1 cellular context compared by ENCODE assay signal in the genomic region with DNA sequence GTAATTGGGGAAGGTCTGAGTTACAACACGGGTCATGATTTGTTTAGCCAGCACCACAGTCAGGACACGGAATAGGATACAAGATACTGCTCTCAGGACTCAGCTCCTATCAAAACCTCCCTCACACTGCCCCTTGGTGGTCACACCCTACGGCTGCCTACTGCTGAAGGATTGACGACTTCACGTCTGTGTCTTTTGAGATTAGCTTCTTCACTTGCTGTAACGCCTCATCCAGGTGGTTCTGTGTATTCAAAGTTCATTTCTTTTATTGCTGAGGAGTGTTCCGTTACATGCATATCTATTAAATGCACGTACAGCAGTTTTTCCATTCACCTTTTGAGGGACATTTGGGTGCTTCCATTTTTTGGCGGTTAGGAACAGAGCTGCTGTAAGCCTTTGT.
A peak's percentile ranks its signal among the peaks of the same experiment; 100 is the strongest.
TF ChIP-seq lines count a peak whose summit lies in the region.

No MANE protein-coding gene starts in this region.

TF ChIP-seq in K562, 482 proteins besides CTCF, POLR2A, EP300 and RAD21 (continued from another document and continues in another):
- TF ChIP-seq CLOCK (CRISPR knock-in tag; IDR thresholded peaks at IDR 0.05; ENCODE audit: borderline replicate concordance) (no peak), ILK (tag; IDR thresholded peaks at IDR 0.05; ENCODE audit: borderline replicate concordance, low read depth) (no peak), ZNF263 (CRISPR knock-in tag; IDR thresholded peaks at IDR 0.05; ENCODE audit: borderline replicate concordance) (no peak), ASH1L (IDR thresholded peaks at IDR 0.05; ENCODE audit: borderline replicate concordance, low read depth, partially characterized antibody) (no peak), ARID1B (IDR thresholded peaks at IDR 0.05) (peak; percentile 83), KDM4B (IDR thresholded peaks at IDR 0.05; ENCODE audit: borderline replicate concordance in 2 of 2, low read depth in 1 of 2) (no peak), ZNF79 (CRISPR knock-in tag; IDR thresholded peaks at IDR 0.05; ENCODE audit: low read depth) (no peak), NR2C2 (CRISPR knock-in tag; IDR thresholded peaks at IDR 0.05) (no peak), NR2C2 (tag; IDR thresholded peaks at IDR 0.05) (no peak), DNMT1 (IDR thresholded peaks at IDR 0.05) (no peak), MTA1 (IDR thresholded peaks at IDR 0.05; ENCODE audit: borderline replicate concordance) (no peak), GTF2E2 (tag; IDR thresholded peaks at IDR 0.05) (no peak), MECOM (CRISPR knock-in tag; IDR thresholded peaks at IDR 0.05) (no peak), LARP7 (IDR thresholded peaks at IDR 0.05) (no peak), CHAMP1 (IDR thresholded peaks at IDR 0.05) (peak; percentile 92), MED1 (CRISPR knock-in tag; IDR thresholded peaks at IDR 0.05; ENCODE audit: borderline replicate concordance) (no peak), ZNF76 (CRISPR knock-in tag; IDR thresholded peaks at IDR 0.05; ENCODE audit: borderline replicate concordance) (no peak), NRF1 (conservative IDR thresholded peaks at IDR 0.05 in 1 of 2, IDR thresholded peaks at IDR 0.05 in 1 of 2) (no peak), KDM1A (IDR thresholded peaks at IDR 0.05) (peak in 1 of 2 experiments; percentile 57; a peak in 1 of 4 replicates), ZNF280B (CRISPR knock-in tag; IDR thresholded peaks at IDR 0.05) (no peak), FOXJ3 (CRISPR knock-in tag; IDR thresholded peaks at IDR 0.05) (no peak), ZNF785 (CRISPR knock-in tag; IDR thresholded peaks at IDR 0.05) (no peak), MTA3 (IDR thresholded peaks at IDR 0.05; ENCODE audit: borderline replicate concordance) (no peak), CBFA2T3 (IDR thresholded peaks at IDR 0.05) (peak; percentile 87), VEZF1 (CRISPR knock-in tag; IDR thresholded peaks at IDR 0.05) (no peak), COPS2 (conservative IDR thresholded peaks at IDR 0.05) (no peak), KLF16 (IDR thresholded peaks at IDR 0.05) (0 out of 2 replicates have a peak, but pooled peaks have one; percentile 16), ZNF561 (CRISPR knock-in tag; conservative IDR thresholded peaks at IDR 0.05) (no peak), GABPB2 (CRISPR knock-in tag; conservative IDR thresholded peaks at IDR 0.05) (no peak), HDAC1 (IDR thresholded peaks at IDR 0.05) (no peak), TFAM (CRISPR knock-in tag; conservative IDR thresholded peaks at IDR 0.05) (no peak), STAT5A (IDR thresholded peaks at IDR 0.05; ENCODE audit: borderline replicate concordance, low read length) (peak; percentile 71; the same call in 1 of the 2 replicates), CTBP1 (IDR thresholded peaks at IDR 0.05; ENCODE audit: borderline replicate concordance) (no peak; the same call in 1 of the 2 replicates), CXXC5 (CRISPR knock-in tag; IDR thresholded peaks at IDR 0.05) (peak; percentile 48), FOXO4 (CRISPR knock-in tag; IDR thresholded peaks at IDR 0.05) (no peak)
- TF ChIP-seq, protein P1, sequence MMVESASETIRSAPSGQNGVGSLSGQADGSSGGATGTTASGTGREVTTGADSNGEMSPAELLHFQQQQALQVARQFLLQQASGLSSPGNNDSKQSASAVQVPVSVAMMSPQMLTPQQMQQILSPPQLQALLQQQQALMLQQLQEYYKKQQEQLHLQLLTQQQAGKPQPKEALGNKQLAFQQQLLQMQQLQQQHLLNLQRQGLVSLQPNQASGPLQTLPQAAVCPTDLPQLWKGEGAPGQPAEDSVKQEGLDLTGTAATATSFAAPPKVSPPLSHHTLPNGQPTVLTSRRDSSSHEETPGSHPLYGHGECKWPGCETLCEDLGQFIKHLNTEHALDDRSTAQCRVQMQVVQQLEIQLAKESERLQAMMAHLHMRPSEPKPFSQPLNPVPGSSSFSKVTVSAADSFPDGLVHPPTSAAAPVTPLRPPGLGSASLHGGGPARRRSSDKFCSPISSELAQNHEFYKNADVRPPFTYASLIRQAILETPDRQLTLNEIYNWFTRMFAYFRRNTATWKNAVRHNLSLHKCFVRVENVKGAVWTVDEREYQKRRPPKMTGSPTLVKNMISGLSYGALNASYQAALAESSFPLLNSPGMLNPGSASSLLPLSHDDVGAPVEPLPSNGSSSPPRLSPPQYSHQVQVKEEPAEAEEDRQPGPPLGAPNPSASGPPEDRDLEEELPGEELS (CRISPR knock-in tag; IDR thresholded peaks at IDR 0.05; ENCODE audit: borderline replicate concordance) = no peak
- TF ChIP-seq, protein P2, sequence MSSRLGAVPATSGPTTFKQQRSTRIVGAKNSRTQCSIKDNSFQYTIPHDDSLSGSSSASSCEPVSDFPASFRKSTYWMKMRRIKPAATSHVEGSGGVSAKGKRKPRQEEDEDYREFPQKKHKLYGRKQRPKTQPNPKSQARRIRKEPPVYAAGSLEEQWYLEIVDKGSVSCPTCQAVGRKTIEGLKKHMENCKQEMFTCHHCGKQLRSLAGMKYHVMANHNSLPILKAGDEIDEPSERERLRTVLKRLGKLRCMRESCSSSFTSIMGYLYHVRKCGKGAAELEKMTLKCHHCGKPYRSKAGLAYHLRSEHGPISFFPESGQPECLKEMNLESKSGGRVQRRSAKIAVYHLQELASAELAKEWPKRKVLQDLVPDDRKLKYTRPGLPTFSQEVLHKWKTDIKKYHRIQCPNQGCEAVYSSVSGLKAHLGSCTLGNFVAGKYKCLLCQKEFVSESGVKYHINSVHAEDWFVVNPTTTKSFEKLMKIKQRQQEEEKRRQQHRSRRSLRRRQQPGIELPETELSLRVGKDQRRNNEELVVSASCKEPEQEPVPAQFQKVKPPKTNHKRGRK (tag; IDR thresholded peaks at IDR 0.05) = no peak
- TF ChIP-seq, protein P3, sequence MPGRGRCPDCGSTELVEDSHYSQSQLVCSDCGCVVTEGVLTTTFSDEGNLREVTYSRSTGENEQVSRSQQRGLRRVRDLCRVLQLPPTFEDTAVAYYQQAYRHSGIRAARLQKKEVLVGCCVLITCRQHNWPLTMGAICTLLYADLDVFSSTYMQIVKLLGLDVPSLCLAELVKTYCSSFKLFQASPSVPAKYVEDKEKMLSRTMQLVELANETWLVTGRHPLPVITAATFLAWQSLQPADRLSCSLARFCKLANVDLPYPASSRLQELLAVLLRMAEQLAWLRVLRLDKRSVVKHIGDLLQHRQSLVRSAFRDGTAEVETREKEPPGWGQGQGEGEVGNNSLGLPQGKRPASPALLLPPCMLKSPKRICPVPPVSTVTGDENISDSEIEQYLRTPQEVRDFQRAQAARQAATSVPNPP (IDR thresholded peaks at IDR 0.05; ENCODE audit: borderline replicate concordance, insufficient read depth, insufficient read length) = no peak
- TF ChIP-seq, protein P4, sequence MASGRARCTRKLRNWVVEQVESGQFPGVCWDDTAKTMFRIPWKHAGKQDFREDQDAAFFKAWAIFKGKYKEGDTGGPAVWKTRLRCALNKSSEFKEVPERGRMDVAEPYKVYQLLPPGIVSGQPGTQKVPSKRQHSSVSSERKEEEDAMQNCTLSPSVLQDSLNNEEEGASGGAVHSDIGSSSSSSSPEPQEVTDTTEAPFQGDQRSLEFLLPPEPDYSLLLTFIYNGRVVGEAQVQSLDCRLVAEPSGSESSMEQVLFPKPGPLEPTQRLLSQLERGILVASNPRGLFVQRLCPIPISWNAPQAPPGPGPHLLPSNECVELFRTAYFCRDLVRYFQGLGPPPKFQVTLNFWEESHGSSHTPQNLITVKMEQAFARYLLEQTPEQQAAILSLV (tag; IDR thresholded peaks at IDR 0.05) = no peak
- TF ChIP-seq, protein P5, sequence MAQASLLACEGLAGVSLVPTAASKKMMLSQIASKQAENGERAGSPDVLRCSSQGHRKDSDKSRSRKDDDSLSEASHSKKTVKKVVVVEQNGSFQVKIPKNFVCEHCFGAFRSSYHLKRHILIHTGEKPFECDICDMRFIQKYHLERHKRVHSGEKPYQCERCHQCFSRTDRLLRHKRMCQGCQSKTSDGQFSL (CRISPR knock-in tag; IDR thresholded peaks at IDR 0.05) = no peak
- TF ChIP-seq, protein P5 (tag; IDR thresholded peaks at IDR 0.05) = no peak
